Comparison of ENCODE assay signal across 8 cellular contexts in genomic region chr9:129641751-129642585, GRCh38. TPM values are rescaled to one million over a fixed set of nuclear protein-coding genes. Genes with fewer than 3 reads are reported as not detected.
A peak's percentile ranks its signal among the peaks of the same experiment; 100 is the strongest.
DNase-seq lines count a peak whose midpoint lies in the region; FAIRE-seq and TF ChIP-seq lines count a peak whose summit lies in the region.

Gene ASB6, minus strand, starts transcription at chr9:129642151. Its CDS starts 152 bp downstream, at chr9:129641999.

- H2BK5ac ChIP-seq in neuronal stem cell (ENCODE audit: low read length) = no peak within 1 kb of the TSS

- H3K4me2 ChIP-seq in Loucy (ENCODE audit: low read depth, low read length, poor library complexity, severe bottlenecking) (peak within 1 kb of the TSS; percentile 85), neuronal stem cell (ENCODE audit: insufficient read depth, low read length, poor library complexity, severe bottlenecking) (peak within 1 kb of the TSS; percentile 89)

- no peaks in the 10 kb centered on the region for H3K27me3 ChIP-seq in Loucy (ENCODE audit: insufficient read depth, low read length, poor library complexity, severe bottlenecking)
- H3K27me3 ChIP-seq in neuronal stem cell (ENCODE audit: control insufficient read depth in 3 of 3, insufficient read depth in 3 of 3, low read depth in 1 of 3, low read length in 3 of 3) = no peaks in the 10 kb centered on the region

- no peak within 1 kb of the TSS for H4K91ac ChIP-seq in neuronal stem cell (ENCODE audit: low read depth, low read length, poor library complexity)

- peak; percentile 45; the same call in 1 of the 2 replicates for TF ChIP-seq POLR2A in H54 (IDR thresholded peaks at IDR 0.05; ENCODE audit: low read depth, low read length)

- peak within 1 kb of the TSS; percentile 84 for H3K4me3 ChIP-seq in Loucy (ENCODE audit: low read length, poor library complexity, severe bottlenecking)
- peak within 1 kb of the TSS; percentile 95 to 98 for H3K4me3 ChIP-seq in neuronal stem cell (ENCODE audit: low read length in 2 of 2)

- TF ChIP-seq CTCF in Loucy (conservative IDR thresholded peaks at IDR 0.05; ENCODE audit: low read length) = peak; percentile 66

- peak within 1 kb of the TSS; percentile 76 for H2BK120ac ChIP-seq in neuronal stem cell (ENCODE audit: low read depth, low read length)

- no peaks in the 10 kb centered on the region for H3K4me1 ChIP-seq in Loucy (ENCODE audit: insufficient read depth, low read length, poor library complexity, severe bottlenecking)
- H3K4me1 ChIP-seq in neuronal stem cell (ENCODE audit: control insufficient read depth in 2 of 2, insufficient read depth in 1 of 2, low read depth in 1 of 2, low read length in 2 of 2) = peaks cover 11% of the 10 kb centered on the region in 2 donors

- H3K23ac ChIP-seq in neuronal stem cell (ENCODE audit: low read depth, low read length, poor library complexity) = peak within 1 kb of the TSS; percentile 80

- H4K20me1 ChIP-seq in Loucy (ENCODE audit: insufficient read depth, low read length, poor library complexity, severe bottlenecking) = peaks cover 6% of the 10 kb centered on the region

- H3K27ac ChIP-seq in neuronal stem cell (replicated peaks; ENCODE audit: low read length) (peak within 1 kb of the TSS; percentile 49), substantia nigra (ENCODE audit: low read depth, low read length, poor library complexity, severe bottlenecking) (peak within 1 kb of the TSS; percentile 85)

- FAIRE-seq in G401.6 (lab: Jason Lieb, UNC) (peak; percentile 96), H54 (lab: Jason Lieb, UNC) (no peak)

- H2AK5ac ChIP-seq in neuronal stem cell (ENCODE audit: low read depth, low read length) = peak within 1 kb of the TSS; percentile 88

- H3K9ac ChIP-seq in Loucy (ENCODE audit: low read depth, low read length, poor library complexity, severe bottlenecking) (peak within 1 kb of the TSS; percentile 76), neuronal stem cell (ENCODE audit: low read depth, low read length, poor library complexity) (peak within 1 kb of the TSS; percentile 95)

- H3K14ac ChIP-seq in neuronal stem cell (ENCODE audit: low read length) = peak within 1 kb of the TSS; percentile 38

- H3K9me2 ChIP-seq in Loucy (replicated peaks; ENCODE audit: low read depth, low read length) = no peaks in the 10 kb centered on the region

- H4K8ac ChIP-seq in neuronal stem cell (ENCODE audit: low read depth, low read length) = no peak within 1 kb of the TSS

- H2BK12ac ChIP-seq in neuronal stem cell (ENCODE audit: low read length) = no peak within 1 kb of the TSS

- WGBS in neuronal stem cell (ENCODE audit: extremely low coverage in 2 of 2, insufficient read length in 2 of 2, insufficient replicate concordance in 1 of 2), 2 donors = no CpG with 5 or more reads among the region's 93 CpGs

- H2BK15ac ChIP-seq in neuronal stem cell (ENCODE audit: low read length) = no peak within 1 kb of the TSS

- H3F3A ChIP-seq in Loucy (ENCODE audit: low read depth) = no peaks in the 10 kb centered on the region

- H3K4ac ChIP-seq in neuronal stem cell (ENCODE audit: low read length) = no peak within 1 kb of the TSS

- H3K18ac ChIP-seq in neuronal stem cell (ENCODE audit: low read length) = peak within 1 kb of the TSS; percentile 78

- DNase-seq in H54 (ENCODE audit: insufficient read length, low spot score) (peak; percentile 94), SIG-M5 treated with dmso at 0.1 percent for 504 hours (lab: John Stamatoyannopoulos, UW; ENCODE audit: unreplicated experiment) (peak; percentile 86), foreskin melanocyte (peak; percentile 97), neuronal stem cell (ENCODE audit: low spot score) (peak; percentile 99), substantia nigra (lab: John Stamatoyannopoulos, UW) (peak; percentile 77 to 98 (median 94))
- peak; percentile 93 for DNase-seq in activated gamma-delta T cell treated with anti-CD3 and anti-CD28 coated beads, Interleukin-2, amount 50 U/mL, for 16 hours (ENCODE audit: low read depth)

- peak within 1 kb of the TSS; percentile 80; the same call in 1 of the 2 replicates for H2AFZ ChIP-seq in Loucy (ENCODE audit: low read length)
- H2AFZ ChIP-seq in neuronal stem cell (ENCODE audit: low read length) = peak within 1 kb of the TSS; percentile 96

- H3K79me2 ChIP-seq in Loucy (ENCODE audit: insufficient read depth, low read length) = peaks cover 18% of the 10 kb centered on the region; the same call in 1 of the 2 replicates

- no peaks in the 10 kb centered on the region for H3K9me3 ChIP-seq in Loucy (ENCODE audit: insufficient read depth, low read depth, low read length)
- no peaks in the 10 kb centered on the region for H3K9me3 ChIP-seq in neuronal stem cell (replicated peaks in 1 of 2; ENCODE audit: control insufficient read depth in 2 of 2, insufficient read depth in 1 of 2, low read depth in 1 of 2, low read length in 2 of 2)

- H3K36me3 ChIP-seq in Loucy (ENCODE audit: insufficient read depth, low read length) (no peaks in the 10 kb centered on the region; the same call in 1 of the 2 replicates), neuronal stem cell (replicated peaks in 1 of 2; ENCODE audit: control insufficient read depth in 2 of 2, insufficient read depth in 2 of 2, low read length in 2 of 2) (peaks cover 25 to 30% of the 10 kb centered on the region in 2 donors)

- peaks cover 20% of the 10 kb centered on the region for H3K79me1 ChIP-seq in neuronal stem cell (ENCODE audit: low read depth, low read length)

RNA-seq across cellular contexts. Expression of gene ASB6, which starts in this region (rescaled TPM):
- polyA plus RNA-seq in neuronal stem cell (2013, experiment 1 of 2) = 10.1 TPM
- 10.5 TPM for polyA plus RNA-seq in neuronal stem cell (2013, experiment 2 of 2)

Comparison
In these comparisons a context has a peak if more than half of its experiments do, and no peak if none do; other contexts are left out.
1. Peak in every context shown above with its lines: DNase-seq, H3K4me3 ChIP-seq and H3K27ac ChIP-seq.